Comparison of ENCODE assay signal across 17 cellular contexts in the genomic region with DNA sequence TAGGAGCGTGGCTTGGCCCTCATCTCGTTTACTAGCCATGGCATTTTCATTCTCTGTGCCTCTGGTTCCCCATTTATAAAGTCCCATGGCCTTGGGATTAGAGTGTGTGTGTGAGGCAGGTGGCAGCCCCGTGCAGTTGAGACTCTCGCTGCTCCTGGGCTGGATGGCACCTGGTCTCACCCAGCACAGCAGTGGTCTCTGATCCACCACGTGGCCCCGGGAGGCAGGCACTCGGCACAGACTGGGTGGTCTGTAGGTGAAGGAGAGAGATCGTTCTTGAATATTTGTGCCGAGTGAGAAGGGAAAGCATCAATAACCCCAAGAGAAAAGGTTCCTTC. TPM values are rescaled to one million over a fixed set of nuclear protein-coding genes. Genes with fewer than 3 reads are reported as not detected.
DNase-seq lines count a peak whose midpoint lies in the region; ATAC-seq and TF ChIP-seq lines count a peak whose summit lies in the region.
"Had no signal": no experiment of that assay in that cellular context is flagged by ENCODE, and none has a peak within 500 bp of the region (broad histone marks: within the 10 kb centered on the region; RNA-seq: fewer than 3 reads in every experiment).

No MANE protein-coding gene starts in this region.

- H3K9me3 ChIP-seq in SJSA1 (replicated peaks) (no peaks in the 10 kb centered on the region), hepatocyte (ENCODE audit: low read depth) (no peaks in the 10 kb centered on the region), psoas muscle (no peaks in the 10 kb centered on the region)
- H3K9me3 ChIP-seq: testis had no signal

- H4K20me1 ChIP-seq in hepatocyte (ENCODE audit: insufficient read depth, poor library complexity, severe bottlenecking) = no peaks in the 10 kb centered on the region

- DNase-seq in AG09309 (ENCODE audit: low read depth) (no peak), SJSA1 (ENCODE audit: low read depth in 1 of 2, low spot score in 2 of 2) (no peak), hepatocyte (ENCODE audit: low spot score) (no peak), psoas muscle (peak in 1 of 2 donors; percentile 28), DMS 273 treated with DMSO at 0.1 percent for 48 hours (lab: John Stamatoyannopoulos, UW) (no peak), SIG-M5 (lab: John Stamatoyannopoulos, UW) (no peak), AML-193 (lab: John Stamatoyannopoulos, UW) (no peak), NCI-H187 treated with DMSO at 0.1 percent for 48 hours (lab: John Stamatoyannopoulos, UW) (no peak)
- DNase-seq: central memory CD4-positive, alpha-beta T cell; foreskin melanocyte; NCI-H1417 treated with DMSO at 0.1 percent for 48 hours; NCI-H526; stimulated activated CD4-positive, alpha-beta T cell treated with anti-CD3 and anti-CD28 coated beads, Interleukin-1b, Interleukin-23, amount 100 ng/mL, for 48 hours; T-helper 2 cell; testis had no signal

- H3K4me1 ChIP-seq in SJSA1 (replicated peaks) (peaks cover 20% of the 10 kb centered on the region), hepatocyte (ENCODE audit: insufficient read depth) (peaks cover 29% of the 10 kb centered on the region), psoas muscle (peaks cover 19% of the 10 kb centered on the region)
- H3K4me1 ChIP-seq: parathyroid adenoma had no signal

- H3K27me3 ChIP-seq in SJSA1 (replicated peaks) (no peaks in the 10 kb centered on the region), hepatocyte (no peaks in the 10 kb centered on the region), psoas muscle (ENCODE audit: insufficient read depth in 3 of 3, low read length in 2 of 3) (no peaks in the 10 kb centered on the region)
- H3K27me3 ChIP-seq: testis had no signal

- WGBS in hepatocyte (ENCODE audit: low lambda C conversion rate, missing lambda C conversion rate) = 53% methylated on average over 9 of the region's 9 CpGs
- 47 to 60% (median 53%) methylated on average over 9 of the region's 9 CpGs for WGBS in psoas muscle, 3 donors

- no peaks in the 10 kb centered on the region for H3K9me2 ChIP-seq in hepatocyte (replicated peaks; ENCODE audit: insufficient read depth)

- intact Hi-C loops in psoas muscle (cut with DNase I) = no loop called here

- H3K4me3 ChIP-seq in AG09309 (ENCODE audit: control insufficient read depth, low read depth, low read length) = peak overlapping the region; percentile 11; the same call in 1 of the 2 replicates
- H3K4me3 ChIP-seq in SJSA1 = no peak overlapping the region
- H3K4me3 ChIP-seq in hepatocyte = no peak overlapping the region
- no peak overlapping the region for H3K4me3 ChIP-seq in psoas muscle
- H3K4me3 ChIP-seq: testis had no signal

- no peak overlapping the region for H2AFZ ChIP-seq in hepatocyte
- H2AFZ ChIP-seq: parathyroid adenoma had no signal

- H3K79me2 ChIP-seq in hepatocyte = no peaks in the 10 kb centered on the region
- H3K79me2 ChIP-seq: parathyroid adenoma had no signal

- H3K27ac ChIP-seq in SJSA1 (peak overlapping the region; percentile 18; the same call in 1 of the 2 replicates), hepatocyte (peak overlapping the region; percentile 86), psoas muscle (peak overlapping the region; percentile 68)
- H3K27ac ChIP-seq: parathyroid adenoma, testis had no signal

- peak overlapping the region; percentile 18 for H3K4me2 ChIP-seq in hepatocyte

- peak; percentile 7 to 16 (median 14) for ATAC-seq in psoas muscle

- TF ChIP-seq CTCF in AG09309 (IDR thresholded peaks at IDR 0.05; ENCODE audit: control insufficient read depth, insufficient read depth, low read depth, low read length, missing control alignments) (no peak), hepatocyte (IDR thresholded peaks at IDR 0.05; ENCODE audit: poor library complexity) (no peak), psoas muscle (IDR thresholded peaks at IDR 0.05) (no peak)

- no peaks in the 10 kb centered on the region for H3K36me3 ChIP-seq in SJSA1
- no peaks in the 10 kb centered on the region for H3K36me3 ChIP-seq in hepatocyte (replicated peaks; ENCODE audit: insufficient read depth, low read depth)
- no peaks in the 10 kb centered on the region for H3K36me3 ChIP-seq in psoas muscle (ENCODE audit: insufficient read depth in 1 of 2, low read depth in 1 of 2)

RNA-seq across cellular contexts. Expression of gene CALML3, which starts 50.4 kb away (rescaled TPM):
- total RNA-seq in SJSA1 (2014; rRNA removed; shearing (Covaris generic)) = not detected in 2 replicates
- total RNA-seq in hepatocyte (not detected in 2 replicates), psoas muscle (not detected)
- polyA plus RNA-seq in hepatocyte (not detected in 2 replicates), psoas muscle (under 1 TPM in 1 of 3 donors, not detected in 2; 0.03 TPM)
- total RNA-seq: activated naive CD8-positive, alpha-beta T cell treated with anti-CD3 and anti-CD28 coated beads, Interleukin-2, amount 10 ng/mL, durations not matched to agents 7 days and 5 days had no signal

Comparison
In these comparisons a context has a peak if more than half of its experiments do, and no peak if none do; other contexts are left out.
1. H3K27ac ChIP-seq: peak in every context shown above with its lines; median percentile 86 in hepatocyte; 68 in psoas muscle; 18 in SJSA1.